In genomic region chr12:95789126-95790024, GRCh38 we compare ENCODE assay signal across 8 cellular contexts. TPM values are rescaled to one million over a fixed set of nuclear protein-coding genes. Genes with fewer than 3 reads are reported as not detected.
A peak's percentile ranks its signal among the peaks of the same experiment; 100 is the strongest.
DNase-seq lines count a peak whose midpoint lies in the region; ATAC-seq and TF ChIP-seq lines count a peak whose summit lies in the region.

No MANE protein-coding gene starts in this region.

- no peaks in the 10 kb centered on the region for H3K4me1 ChIP-seq in urinary bladder (ENCODE audit: insufficient read depth)

- H3K4me3 ChIP-seq in dorsolateral prefrontal cortex = peak overlapping the region; percentile 54 to 88 (median 76)
- peak overlapping the region; percentile 95 for H3K4me3 ChIP-seq in urinary bladder (ENCODE audit: low read depth, low read length)

- ATAC-seq in memory B cell (ENCODE audit: low read depth) = no peak

- peaks cover 0 to 6% (median 0%) of the 10 kb centered on the region in 45 donors for H3K27me3 ChIP-seq in dorsolateral prefrontal cortex

- peak; percentile 42 for DNase-seq in ELR (ENCODE audit: low read depth)
- peak; percentile 38 for DNase-seq in NCI-H748 treated with DMSO at 0.1 percent for 48 hours (lab: John Stamatoyannopoulos, UW)
- DNase-seq in dorsolateral prefrontal cortex = peak in 5 of 10 donors; percentile 12 to 50 (median 45)
- DNase-seq in memory B cell (ENCODE audit: low spot score in 2 of 2) = peak in 1 of 2 donors; percentile 16
- DNase-seq in KG1 (lab: John Stamatoyannopoulos, UW) = no peak
- DNase-seq in NCI-H524 treated with DMSO at 0.1 percent for 48 hours (lab: John Stamatoyannopoulos, UW) = no peak
- no peak for DNase-seq in activated CD4-positive, alpha-beta T cell treated with anti-CD3 and anti-CD28 coated beads, Interleukin-2, amount 50 U/mL, for 1 hour

- no peaks in the 10 kb centered on the region for H3K36me3 ChIP-seq in urinary bladder (ENCODE audit: insufficient read depth)

- no peak overlapping the region for H3K27ac Mint-ChIP-seq in memory B cell

- H3K36me3 Mint-ChIP-seq in memory B cell = no peaks in the 10 kb centered on the region

- H3K4me1 Mint-ChIP-seq in memory B cell = peaks cover 13% of the 10 kb centered on the region

- intact Hi-C loops in dorsolateral prefrontal cortex (cut with DNase I) = no loop called here

- H3K27ac ChIP-seq in dorsolateral prefrontal cortex = peak overlapping the region in 53 of 59 donors; percentile 9 to 87 (median 66)
- H3K27ac ChIP-seq in urinary bladder (ENCODE audit: low read depth) = no peak overlapping the region

- no peaks in the 10 kb centered on the region for H3K9me3 Mint-ChIP-seq in memory B cell

- peak overlapping the region; percentile 77 for H3K4me3 Mint-ChIP-seq in memory B cell

- H3K27me3 Mint-ChIP-seq in memory B cell = peaks cover 22% of the 10 kb centered on the region

- WGBS in urinary bladder = 12% methylated on average over 39 of the region's 39 CpGs

- no peak for TF ChIP-seq CTCF in dorsolateral prefrontal cortex (IDR thresholded peaks at IDR 0.05 in 54 of 56, conservative IDR thresholded peaks at IDR 0.05 in 2 of 56; ENCODE audit: low read depth in 1 of 56, partially characterized antibody in 56 of 56)

RNA-seq across cellular contexts. Expression of gene NTN4, which starts 1.2 kb away (rescaled TPM):
- total RNA-seq in dorsolateral prefrontal cortex (10 to 100 TPM; 11.0 to 45.8 (median 25.1) TPM), urinary bladder (12.8 TPM)
- polyA plus RNA-seq in urinary bladder = 20.9 TPM

Comparison
In these comparisons a context has a peak if more than half of its experiments do, and no peak if none do; other contexts are left out.
1. DNase-seq: peak in ELR (single experiment) and NCI-H748 treated with DMSO at 0.1 percent for 48 hours (single experiment); none in KG1 (single experiment), NCI-H524 treated with DMSO at 0.1 percent for 48 hours (single experiment) and activated CD4-positive, alpha-beta T cell treated with anti-CD3 and anti-CD28 coated beads, Interleukin-2, amount 50 U/mL, for 1 hour (single experiment).